8 cellular contexts compared by ENCODE assay signal in genomic region chr3:184156522-184156955, GRCh38. TPM values are rescaled to one million over a fixed set of nuclear protein-coding genes. Genes with fewer than 3 reads are reported as not detected.
DNase-seq lines count a peak whose midpoint lies in the region; ATAC-seq and TF ChIP-seq lines count a peak whose summit lies in the region.

No MANE protein-coding gene starts in this region.

- intact Hi-C loops in heart left ventricle (cut with DNase I) = loop anchor here in 3 of 10 donors (2.0 to 10.0 kb wide), 3 partner anchors 18 to 91 kb away; partner anchors contain the start of genes ALG3 (in 2 of the 3), EEF1AKMT4 (in 2 of the 3) and AP2M1 (in 1 of the 3)
- intact Hi-C loops in ovary (cut with DNase I) = no loop called here

- H3K9ac ChIP-seq in HUES6 (ENCODE audit: low read length) = peak overlapping the region; percentile 95

- POLR2A ChIA-PET in activated naive CD8-positive, alpha-beta T cell treated with anti-CD3 and anti-CD28 coated beads, Interleukin-2, amount 10 ng/mL, durations not matched to agents 7 days and 5 days (lab: Charles Lee) = interaction anchor here (2.3 kb wide), 1 partner anchor 19 kb away, joined by 6 read pairs; no protein-coding TSS in a partner anchor

- H3K4me3 ChIP-seq in HUES6 (ENCODE audit: low read depth, low read length) (peak overlapping the region; percentile 100), heart left ventricle (peak overlapping the region; percentile 63 to 99 (median 90)), ovary (peak overlapping the region; percentile 76)

- H3K4me3 Mint-ChIP-seq in activated naive CD8-positive, alpha-beta T cell treated with anti-CD3 and anti-CD28 coated beads, Interleukin-2, amount 10 ng/mL, durations not matched to agents 7 days and 5 days = peak overlapping the region; percentile 98

- no peaks in the 10 kb centered on the region for H3K27me3 Mint-ChIP-seq in activated naive CD8-positive, alpha-beta T cell treated with anti-CD3 and anti-CD28 coated beads, Interleukin-2, amount 10 ng/mL, durations not matched to agents 7 days and 5 days

- TF ChIP-seq POLR2A in heart left ventricle (IDR thresholded peaks at IDR 0.05) (peak in 1 of 2 donors; percentile 17), ovary (IDR thresholded peaks at IDR 0.05) (no peak)

- no peak for ATAC-seq in activated naive CD8-positive, alpha-beta T cell treated with anti-CD3 and anti-CD28 coated beads, Interleukin-2, amount 10 ng/mL, durations not matched to agents 7 days and 5 days (ENCODE audit: low read depth)
- ATAC-seq in heart left ventricle = peak; percentile 54 to 81 (median 60)

- DNase-seq in COLO668 (lab: John Stamatoyannopoulos, UW; ENCODE audit: unreplicated experiment) (peak; percentile 7), heart left ventricle (peak; percentile 72 to 86 (median 85)), ovary (peak; percentile 79 to 89 (median 85)), KBM-7 (no peak), cerebellar nuclear complex (lab: John Stamatoyannopoulos, UW) (no peak)
- DNase-seq in activated naive CD8-positive, alpha-beta T cell treated with anti-CD3 and anti-CD28 coated beads, Interleukin-2, amount 10 ng/mL, durations not matched to agents 7 days and 5 days = peak; percentile 41
- no peak for DNase-seq in stimulated activated naive CD4-positive, alpha-beta T cell (lab: John Stamatoyannopoulos, UW)

- H3K36me3 Mint-ChIP-seq in activated naive CD8-positive, alpha-beta T cell treated with anti-CD3 and anti-CD28 coated beads, Interleukin-2, amount 10 ng/mL, durations not matched to agents 7 days and 5 days = peaks cover 1% of the 10 kb centered on the region

- H3K4me1 ChIP-seq in HUES6 (ENCODE audit: control insufficient read depth, insufficient read depth, low read length) (peaks cover 11% of the 10 kb centered on the region; the same call in 1 of the 2 replicates), heart left ventricle (peaks cover 2 to 70% (median 49%) of the 10 kb centered on the region in 12 donors), ovary (ENCODE audit: insufficient read depth) (peaks cover 10% of the 10 kb centered on the region)

- WGBS in heart left ventricle, 4 donors = 0 to 4% (median 0%) methylated on average over 3 to 6 of the region's 6 CpGs
- 0 to 2% (median 0%) methylated on average over 6 of the region's 6 CpGs for WGBS in ovary, 3 donors

- no peaks in the 10 kb centered on the region for H3K9me3 Mint-ChIP-seq in activated naive CD8-positive, alpha-beta T cell treated with anti-CD3 and anti-CD28 coated beads, Interleukin-2, amount 10 ng/mL, durations not matched to agents 7 days and 5 days

- TF ChIP-seq CTCF in heart left ventricle (IDR thresholded peaks at IDR 0.05) (no peak), ovary (IDR thresholded peaks at IDR 0.05) (no peak)

- 0 out of 2 replicates have a peak, but pooled peaks cover 3% of the 10 kb centered on the region for H3K36me3 ChIP-seq in HUES6 (ENCODE audit: control insufficient read depth, insufficient read depth, low read length)
- H3K36me3 ChIP-seq in heart left ventricle = peaks cover 0 to under 1% (median 0%) of the 10 kb centered on the region in 9 donors
- H3K36me3 ChIP-seq in ovary = no peaks in the 10 kb centered on the region

- no peak for TF ChIP-seq EP300 in ovary (IDR thresholded peaks at IDR 0.05)

- peaks cover 25% of the 10 kb centered on the region for H3K4me1 Mint-ChIP-seq in activated naive CD8-positive, alpha-beta T cell treated with anti-CD3 and anti-CD28 coated beads, Interleukin-2, amount 10 ng/mL, durations not matched to agents 7 days and 5 days

- in situ Hi-C loops in KBM-7 (cut with MboI; ENCODE audit: low pct_unique_long_range_greater_than_20kb, low sequenced_read_pairs) = no loop called here

- peak overlapping the region; percentile 29; the same call in 1 of the 2 replicates for H3K27ac ChIP-seq in HUES6 (ENCODE audit: low read depth, low read length)
- peak overlapping the region; percentile 53 to 98 (median 94) for H3K27ac ChIP-seq in heart left ventricle
- H3K27ac ChIP-seq in ovary = peak overlapping the region; percentile 80 to 95

- H3K27ac Mint-ChIP-seq in activated naive CD8-positive, alpha-beta T cell treated with anti-CD3 and anti-CD28 coated beads, Interleukin-2, amount 10 ng/mL, durations not matched to agents 7 days and 5 days = peak overlapping the region; percentile 82

- H3K9me3 ChIP-seq in HUES6 (ENCODE audit: control insufficient read depth, insufficient read depth, low read depth, low read length) (no peaks in the 10 kb centered on the region), heart left ventricle (no peaks in the 10 kb centered on the region), ovary (no peaks in the 10 kb centered on the region)

- no peaks in the 10 kb centered on the region for H3K27me3 ChIP-seq in HUES6 (ENCODE audit: control insufficient read depth, insufficient read depth, low read length)
- no peaks in the 10 kb centered on the region for H3K27me3 ChIP-seq in heart left ventricle
- H3K27me3 ChIP-seq in ovary = no peaks in the 10 kb centered on the region

RNA-seq across cellular contexts. Expression of gene DVL3, which starts 1.4 kb away (rescaled TPM):
- 10 to 100 TPM; 39.9 to 41.0 TPM for total RNA-seq in activated naive CD8-positive, alpha-beta T cell treated with anti-CD3 and anti-CD28 coated beads, Interleukin-2, amount 10 ng/mL, durations not matched to agents 7 days and 5 days
- total RNA-seq in heart left ventricle (10 to 100 TPM; 53.4 to 94.2 (median 70.9) TPM), ovary (10 to 100 TPM; 30.2 to 93.8 (median 74.8) TPM)
- polyA plus RNA-seq in heart left ventricle (10 to 100 TPM; 36.3 to 59.8 TPM), ovary (10 to 100 TPM; 40.8 to 48.1 TPM)

RNA-seq across cellular contexts. Expression of gene AP2M1, which starts 18.1 kb away (rescaled TPM):
- total RNA-seq in activated naive CD8-positive, alpha-beta T cell treated with anti-CD3 and anti-CD28 coated beads, Interleukin-2, amount 10 ng/mL, durations not matched to agents 7 days and 5 days = 100 to 1,000 TPM; 210 to 213 TPM
- 100 to 1,000 TPM; 225 to 400 (median 337) TPM for total RNA-seq in heart left ventricle
- polyA plus RNA-seq in heart left ventricle = 100 to 1,000 TPM; 291 to 431 TPM
- 100 to 1,000 TPM; 107 to 281 (median 252) TPM for total RNA-seq in ovary
- 100 to 1,000 TPM; 236 to 371 TPM for polyA plus RNA-seq in ovary

RNA-seq across cellular contexts. Expression of gene EIF2B5, which starts 21.4 kb away (rescaled TPM):
- total RNA-seq in activated naive CD8-positive, alpha-beta T cell treated with anti-CD3 and anti-CD28 coated beads, Interleukin-2, amount 10 ng/mL, durations not matched to agents 7 days and 5 days = 10 to 100 TPM; 54.7 to 61.8 TPM
- 10 to 100 TPM; 24.5 to 39.0 (median 30.9) TPM for total RNA-seq in heart left ventricle
- polyA plus RNA-seq in heart left ventricle = 10 to 100 TPM; 28.5 to 58.2 TPM
- 10 to 100 TPM; 18.6 to 31.9 (median 28.7) TPM for total RNA-seq in ovary
- polyA plus RNA-seq in ovary = 10 to 100 TPM; 26.2 to 42.4 TPM

RNA-seq across cellular contexts. Expression of gene ABCF3, which starts 29.5 kb away (rescaled TPM):
- total RNA-seq in activated naive CD8-positive, alpha-beta T cell treated with anti-CD3 and anti-CD28 coated beads, Interleukin-2, amount 10 ng/mL, durations not matched to agents 7 days and 5 days = 10 to 100 TPM; 68.6 to 76.3 TPM
- total RNA-seq in heart left ventricle (10 to 100 TPM; 58.2 to 81.9 (median 69.2) TPM), ovary (10 to 100 TPM; 56.6 to 82.0 (median 61.7) TPM)
- polyA plus RNA-seq in heart left ventricle (10 to 100 TPM; 63.4 to 80.5 TPM), ovary (10 to 100 TPM; 30.2 to 42.8 TPM)

RNA-seq across cellular contexts. Expression of gene HTR3E, which starts 59.7 kb away (rescaled TPM):
- not detected for total RNA-seq in activated naive CD8-positive, alpha-beta T cell treated with anti-CD3 and anti-CD28 coated beads, Interleukin-2, amount 10 ng/mL, durations not matched to agents 7 days and 5 days
- total RNA-seq in heart left ventricle (not detected), ovary (not detected)
- polyA plus RNA-seq in heart left ventricle (not detected), ovary (not detected)

Comparison
In these comparisons a context has a peak if more than half of its experiments do, and no peak if none do; other contexts are left out.
1. DNase-seq: peak in COLO668 (single experiment), activated naive CD8-positive, alpha-beta T cell treated with anti-CD3 and anti-CD28 coated beads, Interleukin-2, amount 10 ng/mL, durations not matched to agents 7 days and 5 days (single experiment), heart left ventricle (5 of 5) and ovary (5 of 5); none in KBM-7 (single experiment), stimulated activated naive CD4-positive, alpha-beta T cell (0 of 6) and cerebellar nuclear complex (0 of 2).
2. H3K27ac ChIP-seq: peak in every context shown above with its lines; median percentile 94 in heart left ventricle; 88 in ovary; 29 in HUES6.
3. Peak in every context shown above with its lines, with median percentiles within 50 percentile points of each other: H3K4me3 ChIP-seq.